Comparison of ENCODE assay signal across 18 cellular contexts in genomic region chr3:42823351-42823750, GRCh38. TPM values are rescaled to one million over a fixed set of nuclear protein-coding genes. Genes with fewer than 3 reads are reported as not detected.
DNase-seq lines count a peak whose midpoint lies in the region; ATAC-seq and TF ChIP-seq lines count a peak whose summit lies in the region.
"Had no signal": no experiment of that assay in that cellular context is flagged by ENCODE, and none has a peak within 500 bp of the region (broad histone marks: within the 10 kb centered on the region; RNA-seq: fewer than 3 reads in every experiment).

No MANE protein-coding gene starts in this region.

- H3K27me3 Mint-ChIP-seq in MCF 10A (ENCODE audit: insufficient read depth, unreplicated experiment), result no peaks in the 10 kb centered on the region
- H3K27me3 Mint-ChIP-seq: dendritic cell treated with granulocyte-macrophage colony-stimulating factor and Interleukin-4, amounts not matched to agents 40 ng/mL and 50 ng/mL, for 4 days had no signal

- no peaks in the 10 kb centered on the region for H3K36me3 Mint-ChIP-seq in MCF 10A (ENCODE audit: insufficient read depth, unreplicated experiment)

- H3K27me3 ChIP-seq in ascending aorta, result no peaks in the 10 kb centered on the region
- H3K27me3 ChIP-seq: gastrocnemius medialis had no signal

- peaks cover 5% of the 10 kb centered on the region; the same call in 1 of the 2 replicates for H3K4me1 ChIP-seq in HEK293 (ENCODE audit: control insufficient read depth, insufficient read depth, low read length)
- no peaks in the 10 kb centered on the region for H3K4me1 ChIP-seq in ascending aorta
- H3K4me1 ChIP-seq: gastrocnemius medialis had no signal

- intact Hi-C loops in MCF 10A (cut with micrococcal nuclease) (no loop called here), ascending aorta (cut with DNase I) (no loop called here)

- TF ChIP-seq CTCF in HEK293 (tag by site-specific recombination; IDR thresholded peaks at IDR 0.05) (no peak), MCF 10A (IDR thresholded peaks at IDR 0.05; ENCODE audit: unreplicated experiment) (no peak), ascending aorta (IDR thresholded peaks at IDR 0.05) (no peak)

- peak overlapping the region; percentile 15 for H3K4me3 Mint-ChIP-seq in MCF 10A (ENCODE audit: unreplicated experiment)
- H3K4me3 Mint-ChIP-seq: activated B cell treated with CpG ODN at 0.5 μM for 24 hours; dendritic cell treated with granulocyte-macrophage colony-stimulating factor and Interleukin-4, amounts not matched to agents 40 ng/mL and 50 ng/mL, for 4 days; nephron had no signal

- H3K4me3 ChIP-seq in HEK293 (ENCODE audit: low read depth, low read length) (no peak overlapping the region), ascending aorta (no peak overlapping the region)
- H3K4me3 ChIP-seq: gastrocnemius medialis, SK-N-MC had no signal

- peaks cover 55% of the 10 kb centered on the region for H3K4me1 Mint-ChIP-seq in MCF 10A (ENCODE audit: insufficient read depth, unreplicated experiment)
- H3K4me1 Mint-ChIP-seq: activated B cell treated with CpG ODN at 0.5 μM for 24 hours had no signal

- BruUV-seq in MCF 10A (replicated peaks; lab: Mats Ljungman, UMichigan), result no TSS peak

- H3K9me3 Mint-ChIP-seq in MCF 10A (ENCODE audit: unreplicated experiment), result no peaks in the 10 kb centered on the region
- H3K9me3 Mint-ChIP-seq: activated B cell treated with CpG ODN at 0.5 μM for 24 hours; dendritic cell treated with granulocyte-macrophage colony-stimulating factor and Interleukin-4, amounts not matched to agents 40 ng/mL and 50 ng/mL, for 4 days; nephron had no signal

- peak overlapping the region; percentile 98 for H3K27ac Mint-ChIP-seq in MCF 10A (ENCODE audit: low read depth, unreplicated experiment)
- H3K27ac Mint-ChIP-seq: activated B cell treated with CpG ODN at 0.5 μM for 24 hours; dendritic cell treated with granulocyte-macrophage colony-stimulating factor and Interleukin-4, amounts not matched to agents 40 ng/mL and 50 ng/mL, for 4 days; nephron had no signal

- no peaks in the 10 kb centered on the region for H3K36me3 ChIP-seq in HEK293 (ENCODE audit: control insufficient read depth in 2 of 2, insufficient read depth in 1 of 2, low read length in 2 of 2)
- no peaks in the 10 kb centered on the region for H3K36me3 ChIP-seq in ascending aorta
- H3K36me3 ChIP-seq: gastrocnemius medialis had no signal

- CTCF ChIA-PET in HEK293 (lab: Yijun Ruan, JAX) (no interaction called here), MCF 10A (lab: Yijun Ruan, JAX) (interaction anchor here (0.6 to 2.5 kb wide), 3 partner anchors 43 to 70 kb away, joined by 3 to 10 read pairs (median 3); no protein-coding TSS in a partner anchor)

- no peaks in the 10 kb centered on the region for H3K9me3 ChIP-seq in HEK293 (ENCODE audit: control insufficient read depth, insufficient read depth, low read depth, low read length)
- no peaks in the 10 kb centered on the region for H3K9me3 ChIP-seq in ascending aorta
- H3K9me3 ChIP-seq: gastrocnemius medialis had no signal

- POLR2A ChIA-PET in HEK293 (lab: Yijun Ruan, JAX) (no interaction called here), MCF 10A (lab: Yijun Ruan, JAX) (interaction anchor here (5.4 to 7.8 kb wide), 2 partner anchors 17 to 44 kb away, joined by 30 to 104 read pairs; partner anchors contain the start of genes ACKR2 and HIGD1A)

- H3K27ac ChIP-seq in HEK293 (ENCODE audit: extremely low read depth, low read depth, low read length) (peak overlapping the region; percentile 77), ascending aorta (no peak overlapping the region)
- H3K27ac ChIP-seq: gastrocnemius medialis, SK-N-MC had no signal

- DNase-seq in NCI-H2227 (lab: John Stamatoyannopoulos, UW; ENCODE audit: unreplicated experiment) (peak; percentile 16), MCF 10A (ENCODE audit: unreplicated experiment) (peak; percentile 76), myocyte (ENCODE audit: low read depth) (peak; percentile 25), ascending aorta (ENCODE audit: low spot score in 2 of 2) (no peak)
- no peak for DNase-seq in activated effector memory CD4-positive, alpha-beta T cell treated with Interleukin-2 at 50 U/mL for 16 hours
- DNase-seq in activated CD4-positive, alpha-beta T cell treated with anti-CD3 and anti-CD28 coated beads, Interleukin-2, amount 50 U/mL, for 4 hours, result no peak
- DNase-seq: activated B cell treated with CpG ODN at 0.5 μM for 24 hours, gastrocnemius medialis, H7, kidney glomerular epithelial cell, NCI-H1092 treated with DMSO at 0.1 percent for 48 hours had no signal

- ATAC-seq in GM21528 (IDR thresholded peaks at IDR 0.05; ENCODE audit: low FRiP score, unreplicated experiment), result no peak
- ATAC-seq: gastrocnemius medialis had no signal

TF ChIP-seq in HEK293, 187 proteins besides CTCF, POLR2A, EP300 and RAD21:
- TF ChIP-seq ZNF692 (tag by site-specific recombination; IDR thresholded peaks at IDR 0.05) (no peak), ZBTB1 (tag by site-specific recombination; IDR thresholded peaks at IDR 0.05) (no peak), TRIM28 (IDR thresholded peaks at IDR 0.05; ENCODE audit: borderline replicate concordance, low read length) (peak; percentile 94), PRDM10 (tag by site-specific recombination; IDR thresholded peaks at IDR 0.05) (0 out of 2 replicates have a peak, but pooled peaks have one; percentile 10), SCRT1 (tag by site-specific recombination; IDR thresholded peaks at IDR 0.05; ENCODE audit: borderline replicate concordance) (no peak), ZBTB21 (tag by site-specific recombination; IDR thresholded peaks at IDR 0.05) (no peak)

RNA-seq across cellular contexts. Expression of gene ACKR2, which starts 14.1 kb away (rescaled TPM):
- total RNA-seq in MCF 10A (2022) (0.42 and 0.61 TPM in 2 replicates), myocyte (0.11 TPM in 1 of 2 replicates, not detected in the other), ascending aorta (24.5 TPM)
- 3.5 TPM for polyA plus RNA-seq in myocyte (2012)
- total RNA-seq: H7 had no signal

RNA-seq across cellular contexts. Expression of gene HIGD1A, which starts 19.1 kb away (rescaled TPM):
- 140 and 161 TPM in 2 replicates for total RNA-seq in MCF 10A (2022)
- total RNA-seq in myocyte, result 192 and 193 TPM in 2 replicates
- polyA plus RNA-seq in myocyte (2012), result 106 TPM
- 109 TPM for total RNA-seq in ascending aorta

RNA-seq across cellular contexts. Expression of gene CCDC13, which starts 50.3 kb away (rescaled TPM):
- 1.1 and 1.3 TPM in 2 replicates for total RNA-seq in MCF 10A (2022)
- 1.0 and 1.2 TPM in 2 replicates for total RNA-seq in myocyte
- 0.62 TPM for polyA plus RNA-seq in myocyte (2012)
- 2.1 TPM for total RNA-seq in ascending aorta
- total RNA-seq: skeletal muscle tissue had no signal

RNA-seq across cellular contexts. Expression of gene CYP8B1, which starts 52.3 kb away (rescaled TPM):
- not detected in 2 replicates for total RNA-seq in MCF 10A (2022)
- not detected in 2 replicates for total RNA-seq in myocyte
- 0.21 TPM for polyA plus RNA-seq in myocyte (2012)
- 0.43 TPM for total RNA-seq in ascending aorta
- total RNA-seq: activated B cell treated with CpG ODN at 0.5 μM for 24 hours, H7, skeletal muscle tissue had no signal
- polyA plus RNA-seq: BJ had no signal

Comparison
In these comparisons a context has a peak if more than half of its experiments do, and no peak if none do; other contexts are left out.
1. DNase-seq: peak in NCI-H2227 (single experiment), MCF 10A (single experiment) and myocyte (single experiment); none in activated effector memory CD4-positive, alpha-beta T cell treated with Interleukin-2 at 50 U/mL for 16 hours (single experiment), activated CD4-positive, alpha-beta T cell treated with anti-CD3 and anti-CD28 coated beads, Interleukin-2, amount 50 U/mL, for 4 hours (0 of 2) and ascending aorta (0 of 2).
2. RNA of gene ACKR2, which starts 14.1 kb away (total RNA-seq): 24.5 TPM in ascending aorta (single experiment); 0.42 to 0.61 TPM in MCF 10A and 0.11 TPM in myocyte; every median in the first group is over 10 times any median in the second.